In the genomic region with DNA sequence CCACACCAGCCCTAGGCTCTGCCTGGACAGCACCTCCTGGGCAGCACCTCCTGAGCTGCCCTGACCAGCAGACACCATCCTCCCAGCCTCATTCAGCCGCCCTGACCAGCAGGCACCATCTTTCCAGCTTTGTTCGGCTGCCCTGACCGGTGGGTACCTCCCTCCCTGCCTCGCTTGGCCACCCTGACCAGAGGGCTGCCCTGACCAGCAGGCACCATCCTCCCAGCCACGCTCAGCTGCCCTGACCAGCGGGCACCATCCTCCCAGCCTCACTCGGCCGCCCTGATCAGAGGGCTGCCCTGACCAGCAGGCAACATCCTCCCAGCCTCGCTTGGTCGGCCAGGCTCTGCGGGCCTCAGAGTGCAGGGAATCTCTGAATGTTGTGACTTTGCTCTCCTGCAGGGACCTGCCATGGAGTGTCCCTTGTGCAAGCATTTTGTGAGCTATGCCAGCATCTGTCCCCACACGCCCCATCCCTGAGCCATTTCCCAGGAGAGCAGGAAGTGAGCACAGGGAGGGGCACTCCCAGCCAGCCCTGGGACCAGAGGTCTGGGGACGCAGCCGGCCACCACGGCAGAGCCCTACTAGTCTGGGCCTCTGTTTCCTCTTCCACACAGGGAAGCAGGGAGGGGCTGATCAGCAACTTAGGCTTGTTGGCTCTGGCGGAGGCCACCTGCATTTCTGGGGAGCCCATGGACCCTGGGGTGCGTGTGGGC, we compare ENCODE assay signal across 14 cellular contexts.
"Had no signal": no experiment of that assay in that cellular context is flagged by ENCODE, and none has a peak within 500 bp of the region (broad histone marks: within the 10 kb centered on the region; RNA-seq: fewer than 3 reads in every experiment).

No MANE protein-coding gene starts in this region.

- H3K79me2 ChIP-seq: parathyroid adenoma had no signal

- H3K27ac Mint-ChIP-seq: activated B cell treated with CpG ODN at 0.5 μM for 24 hours; activated CD4-positive, alpha-beta T cell treated with anti-CD3 and anti-CD28 coated beads, Interleukin-2, amount 10 ng/mL, durations not matched to agents 7 days and 5 days; activated naive CD4-positive, alpha-beta T cell treated with anti-CD3 and anti-CD28 coated beads, Interleukin-2, amount 10 ng/mL, durations not matched to agents 7 days and 5 days; neural progenitor cell; T-helper 17 cell had no signal

- H3K9me3 Mint-ChIP-seq: activated B cell treated with CpG ODN at 0.5 μM for 24 hours; activated CD4-positive, alpha-beta T cell treated with anti-CD3 and anti-CD28 coated beads, Interleukin-2, amount 10 ng/mL, durations not matched to agents 7 days and 5 days; activated naive CD4-positive, alpha-beta T cell treated with anti-CD3 and anti-CD28 coated beads, Interleukin-2, amount 10 ng/mL, durations not matched to agents 7 days and 5 days; central memory CD8-positive, alpha-beta T cell; neural progenitor cell had no signal

- H3K36me3 ChIP-seq: left lung, neural progenitor cell, right atrium auricular region had no signal

- H2AFZ ChIP-seq: parathyroid adenoma had no signal

- H3K9me3 ChIP-seq: body of pancreas, left lung, right atrium auricular region, tibial nerve had no signal

- H3K9ac ChIP-seq: neural progenitor cell, parathyroid adenoma had no signal

- H3K27me3 ChIP-seq: body of pancreas, left lung, neural progenitor cell, right atrium auricular region, tibial nerve had no signal

- H3K4me1 Mint-ChIP-seq: activated B cell treated with CpG ODN at 0.5 μM for 24 hours; activated CD4-positive, alpha-beta T cell treated with anti-CD3 and anti-CD28 coated beads, Interleukin-2, amount 10 ng/mL, durations not matched to agents 7 days and 5 days; activated naive CD4-positive, alpha-beta T cell treated with anti-CD3 and anti-CD28 coated beads, Interleukin-2, amount 10 ng/mL, durations not matched to agents 7 days and 5 days; central memory CD8-positive, alpha-beta T cell; T-helper 17 cell had no signal

- ATAC-seq: body of pancreas, left lung, T-helper 17 cell had no signal

- H3K4me2 ChIP-seq: neural progenitor cell, smooth muscle cell had no signal

- H3K4me1 ChIP-seq: parathyroid adenoma, right atrium auricular region had no signal

- H3K36me3 Mint-ChIP-seq: activated naive CD4-positive, alpha-beta T cell treated with anti-CD3 and anti-CD28 coated beads, Interleukin-2, amount 10 ng/mL, durations not matched to agents 7 days and 5 days; neural progenitor cell had no signal

- H3K4me3 Mint-ChIP-seq: activated B cell treated with CpG ODN at 0.5 μM for 24 hours; activated CD4-positive, alpha-beta T cell treated with anti-CD3 and anti-CD28 coated beads, Interleukin-2, amount 10 ng/mL, durations not matched to agents 7 days and 5 days; activated naive CD4-positive, alpha-beta T cell treated with anti-CD3 and anti-CD28 coated beads, Interleukin-2, amount 10 ng/mL, durations not matched to agents 7 days and 5 days; central memory CD8-positive, alpha-beta T cell; neural progenitor cell; T-helper 17 cell had no signal

- H3K27me3 Mint-ChIP-seq: activated B cell treated with CpG ODN at 0.5 μM for 24 hours; activated CD4-positive, alpha-beta T cell treated with anti-CD3 and anti-CD28 coated beads, Interleukin-2, amount 10 ng/mL, durations not matched to agents 7 days and 5 days had no signal

- H3K4me3 ChIP-seq: body of pancreas, left lung, neural progenitor cell, right atrium auricular region, smooth muscle cell, tibial nerve had no signal

- DNase-seq: activated B cell treated with CpG ODN at 0.5 μM for 24 hours; activated CD4-positive, alpha-beta T cell treated with anti-CD3 and anti-CD28 coated beads, Interleukin-2, amount 10 ng/mL, durations not matched to agents 7 days and 5 days; activated CD8-positive, alpha-beta memory T cell treated with anti-CD3 and anti-CD28 coated beads for 24 hours; activated naive CD4-positive, alpha-beta T cell treated with anti-CD3 and anti-CD28 coated beads, Interleukin-2, amount 10 ng/mL, durations not matched to agents 7 days and 5 days; body of pancreas; erythroblast; T-helper 17 cell had no signal

- H3K27ac ChIP-seq: body of pancreas, left lung, neural progenitor cell, parathyroid adenoma, right atrium auricular region, tibial nerve had no signal
